8 cellular contexts compared by ENCODE assay signal in the genomic region with DNA sequence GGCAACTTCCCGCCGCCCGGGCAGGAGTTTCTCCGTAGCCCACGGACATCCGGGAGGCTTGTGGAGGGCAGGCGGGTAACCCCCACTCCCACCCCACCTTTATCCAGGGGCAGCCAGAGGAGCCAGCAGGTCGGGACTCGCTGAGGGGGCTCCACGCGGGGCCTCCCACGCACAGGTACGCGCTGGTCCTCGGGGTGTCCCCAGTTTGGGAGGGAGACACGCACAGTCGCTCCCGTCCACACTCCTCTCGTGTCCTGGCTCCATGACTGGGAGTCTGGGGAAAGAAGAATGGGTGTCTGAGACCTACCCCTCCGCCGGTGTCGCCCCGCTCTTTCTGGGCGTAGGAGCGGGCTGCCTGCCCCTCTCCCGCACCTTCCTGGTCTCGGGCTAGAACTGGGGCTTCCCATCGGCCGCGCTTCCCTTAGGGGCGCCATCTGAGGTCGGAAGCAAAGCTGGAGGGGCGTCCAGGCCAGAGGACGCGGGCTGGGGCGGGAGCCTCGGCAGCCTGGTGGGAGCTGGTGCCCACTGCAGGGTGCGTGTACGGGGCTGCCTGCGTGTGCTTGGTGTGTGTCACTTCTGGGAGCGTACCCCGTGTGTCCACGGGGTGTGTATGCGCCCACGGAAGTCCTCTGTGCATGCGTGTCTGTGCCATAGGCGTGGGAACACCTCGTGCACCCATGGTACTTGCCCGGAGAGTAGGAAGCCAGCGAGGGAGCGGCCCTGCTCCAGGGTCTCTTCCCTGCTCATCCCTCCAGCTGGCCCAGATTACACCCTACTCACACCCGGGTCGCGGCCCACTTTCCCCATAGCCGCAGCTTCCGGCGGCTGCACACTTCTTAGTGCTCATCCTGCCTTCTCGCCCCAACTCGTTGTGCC.
DNase-seq lines count a peak whose midpoint lies in the region; ATAC-seq and TF ChIP-seq lines count a peak whose summit lies in the region.

No MANE protein-coding gene starts in this region.

- ATAC-seq in gastrocnemius medialis: no peak

- DNase-seq in GM23248: no peak
- peak; percentile 41 for DNase-seq in activated T-cell treated with anti-CD3 and anti-CD28 coated beads, Interleukin-2, amount 50 U/mL, for 24 hours
- no peak for DNase-seq in gastrocnemius medialis
- DNase-seq in SKM-1 treated with dmso at 0.1 percent for 144 hours (lab: John Stamatoyannopoulos, UW; ENCODE audit: unreplicated experiment): no peak
- no peak for DNase-seq in NCI-H2196 treated with DMSO at 0.1 percent for 48 hours (lab: John Stamatoyannopoulos, UW; ENCODE audit: unreplicated experiment)
- no peak for DNase-seq in hepatic stellate cell (ENCODE audit: low spot score)
- no peak for DNase-seq in NCI-H345 treated with DMSO at 0.1 percent for 48 hours (lab: John Stamatoyannopoulos, UW; ENCODE audit: unreplicated experiment)

- peak overlapping the region; percentile 66 for H3K4me3 ChIP-seq in GM23248
- peak overlapping the region; percentile 63 for H3K4me3 ChIP-seq in iPS-18c (ENCODE audit: insufficient read depth, low read depth, low read length)
- peak overlapping the region; percentile 23 to 48 (median 46) for H3K4me3 ChIP-seq in gastrocnemius medialis

- H3F3A ChIP-seq in GM23248 (ENCODE audit: insufficient read depth): peaks cover 12% of the 10 kb centered on the region

- no peaks in the 10 kb centered on the region for H3K36me3 Mint-ChIP-seq in activated T-cell treated with anti-CD3 and anti-CD28 coated beads, Interleukin-2, amount 50 U/mL, for 24 hours (ENCODE audit: low read depth)

- TF ChIP-seq CTCF in gastrocnemius medialis (IDR thresholded peaks at IDR 0.05 in 4 of 5, conservative IDR thresholded peaks at IDR 0.05 in 1 of 5): no peak

- H3K4me1 Mint-ChIP-seq in activated T-cell treated with anti-CD3 and anti-CD28 coated beads, Interleukin-2, amount 50 U/mL, for 24 hours (ENCODE audit: low read depth): peaks cover 16% of the 10 kb centered on the region

- H3K27ac Mint-ChIP-seq in activated T-cell treated with anti-CD3 and anti-CD28 coated beads, Interleukin-2, amount 50 U/mL, for 24 hours: no peak overlapping the region

- H3K27ac ChIP-seq in GM23248: no peak overlapping the region
- no peak overlapping the region for H3K27ac ChIP-seq in gastrocnemius medialis

- no peaks in the 10 kb centered on the region for H3K36me3 ChIP-seq in GM23248 (ENCODE audit: low read depth)
- H3K36me3 ChIP-seq in gastrocnemius medialis: no peaks in the 10 kb centered on the region

- H3K4me3 Mint-ChIP-seq in activated T-cell treated with anti-CD3 and anti-CD28 coated beads, Interleukin-2, amount 50 U/mL, for 24 hours: peak overlapping the region; percentile 46

- in situ Hi-C loops in GM23248 (cut with MboI) (no loop called here), gastrocnemius medialis (cut with MboI; ENCODE audit: low sequenced_read_pairs in 4 of 4) (no loop called here)

- no peak overlapping the region for H2AFZ ChIP-seq in GM23248

- H3K9me2 ChIP-seq in GM23248 (ENCODE audit: insufficient read depth): no peaks in the 10 kb centered on the region

- no peaks in the 10 kb centered on the region for H3K79me2 ChIP-seq in GM23248 (ENCODE audit: insufficient read depth)

- H3K9me3 ChIP-seq in GM23248 (ENCODE audit: low read depth) (no peaks in the 10 kb centered on the region), iPS-18c (ENCODE audit: control insufficient read depth, insufficient read depth, low read length) (peaks cover 2% of the 10 kb centered on the region), gastrocnemius medialis (no peaks in the 10 kb centered on the region)

- no peak for TF ChIP-seq POLR2A in gastrocnemius medialis (IDR thresholded peaks at IDR 0.05)

- H3K27me3 Mint-ChIP-seq in activated T-cell treated with anti-CD3 and anti-CD28 coated beads, Interleukin-2, amount 50 U/mL, for 24 hours: peaks cover 74% of the 10 kb centered on the region

- H3K27me3 ChIP-seq in GM23248 (replicated peaks; ENCODE audit: insufficient read depth): peaks cover 16% of the 10 kb centered on the region
- peaks cover 50 to 63% (median 60%) of the 10 kb centered on the region in 3 donors for H3K27me3 ChIP-seq in gastrocnemius medialis

- H4K20me1 ChIP-seq in GM23248 (ENCODE audit: insufficient read depth): no peaks in the 10 kb centered on the region

- peak overlapping the region; percentile 39 for H3K9ac ChIP-seq in GM23248

- H3K4me1 ChIP-seq in GM23248 (ENCODE audit: insufficient read depth): peaks cover 21% of the 10 kb centered on the region
- H3K4me1 ChIP-seq in gastrocnemius medialis: peaks cover 3 to 15% of the 10 kb centered on the region in 2 donors

- 6 to 7% methylated on average over 44 to 58 of the region's 59 CpGs for WGBS in GM23248 (ENCODE audit: low coverage in 1 of 2, low lambda C conversion rate in 2 of 2, missing lambda C conversion rate in 2 of 2), 2 experiments

- intact Hi-C loops in gastrocnemius medialis (cut with DNase I; ENCODE audit: low total_unique reads): no loop called here

- H3K9me3 Mint-ChIP-seq in activated T-cell treated with anti-CD3 and anti-CD28 coated beads, Interleukin-2, amount 50 U/mL, for 24 hours: no peaks in the 10 kb centered on the region

- peak overlapping the region; percentile 16 for H3K4me2 ChIP-seq in GM23248 (ENCODE audit: unreplicated experiment)
